Comparison of ENCODE assay signal across 20 cellular contexts in genomic region chr1:99869304-99869703, GRCh38. TPM values are rescaled to one million over a fixed set of nuclear protein-coding genes. Genes with fewer than 3 reads are reported as not detected.
A peak's percentile ranks its signal among the peaks of the same experiment; 100 is the strongest.
DNase-seq lines count a peak whose midpoint lies in the region; ATAC-seq, FAIRE-seq and TF ChIP-seq lines count a peak whose summit lies in the region.
"Had no signal": no experiment of that assay in that cellular context is flagged by ENCODE, and none has a peak within 500 bp of the region (broad histone marks: within the 10 kb centered on the region; RNA-seq: fewer than 3 reads in every experiment).

No MANE protein-coding gene starts in this region.

- peak; percentile 30 for FAIRE-seq in GM12892 (lab: Jason Lieb, UNC)

- H3K4me3 ChIP-seq in AG04449 (ENCODE audit: low read depth, low read length) (no peak overlapping the region), astrocyte of the cerebellum (ENCODE audit: low read depth, low read length) (no peak overlapping the region), gastroesophageal sphincter (no peak overlapping the region)

- H3K27me3 ChIP-seq in gastroesophageal sphincter, result no peaks in the 10 kb centered on the region

- H3K9me3 ChIP-seq in gastroesophageal sphincter, result no peaks in the 10 kb centered on the region

- H3K4me1 Mint-ChIP-seq in HFFc6 (ENCODE audit: low read depth), result no peaks in the 10 kb centered on the region; the same call in 1 of the 2 replicates
- H3K4me1 Mint-ChIP-seq: activated naive CD8-positive, alpha-beta T cell treated with anti-CD3 and anti-CD28 coated beads, Interleukin-2, amount 50 U/mL, for 24 hours; CD8-positive, alpha-beta memory T cell; mesothelial cell of epicardium; nephron had no signal

- TF ChIP-seq EP300 in gastroesophageal sphincter (IDR thresholded peaks at IDR 0.05), result no peak

- in situ Hi-C loops in astrocyte of the cerebellum (cut with HindIII; ENCODE audit: low sequenced_read_pairs), result no loop called here

- no peak overlapping the region for H3K4me3 Mint-ChIP-seq in HFFc6
- H3K4me3 Mint-ChIP-seq: activated naive CD8-positive, alpha-beta T cell treated with anti-CD3 and anti-CD28 coated beads, Interleukin-2, amount 50 U/mL, for 24 hours; CD8-positive, alpha-beta memory T cell; effector memory CD8-positive, alpha-beta T cell; mesothelial cell of epicardium; nephron had no signal

- H3K27me3 Mint-ChIP-seq in HFFc6 (ENCODE audit: insufficient read depth), result no peaks in the 10 kb centered on the region
- H3K27me3 Mint-ChIP-seq: activated naive CD8-positive, alpha-beta T cell treated with anti-CD3 and anti-CD28 coated beads, Interleukin-2, amount 50 U/mL, for 24 hours; CD8-positive, alpha-beta memory T cell; effector memory CD8-positive, alpha-beta T cell had no signal

- DNase-seq in AG04449 (ENCODE audit: low read depth, low spot score) (peak; percentile 31), GM12892 (ENCODE audit: insufficient read length) (no peak), astrocyte of the cerebellum (ENCODE audit: low read depth) (peak; percentile 38), NCI-H1694 (lab: John Stamatoyannopoulos, UW) (no peak), NCI-H2107 (lab: John Stamatoyannopoulos, UW) (no peak), HFFc6 (no peak)
- DNase-seq: activated CD4-positive, alpha-beta T cell treated with anti-CD3 and anti-CD28 coated beads for 48 hours; activated naive CD8-positive, alpha-beta T cell treated with anti-CD3 and anti-CD28 coated beads, Interleukin-2, amount 50 U/mL, for 24 hours; CD8-positive, alpha-beta memory T cell; DMS79; effector memory CD8-positive, alpha-beta T cell; foreskin melanocyte; kidney glomerular epithelial cell; NCI-H1436; stimulated activated CD4-positive, alpha-beta T cell treated with anti-CD3 and anti-CD28 coated beads, Interleukin-12 subunit alpha, Interleukin-12 subunit beta, amount 100 ng/mL, for 4 hours had no signal

- H3K27ac Mint-ChIP-seq in HFFc6, result no peak overlapping the region
- H3K27ac Mint-ChIP-seq: activated naive CD8-positive, alpha-beta T cell treated with anti-CD3 and anti-CD28 coated beads, Interleukin-2, amount 50 U/mL, for 24 hours; effector memory CD8-positive, alpha-beta T cell; mesothelial cell of epicardium; nephron had no signal

- peak overlapping the region; percentile 51 to 69 (median 57) for H3K27ac ChIP-seq in gastroesophageal sphincter

- peaks cover 3 to 32% of the 10 kb centered on the region in 2 donors for H3K36me3 ChIP-seq in gastroesophageal sphincter

- ATAC-seq in gastroesophageal sphincter, result peak; percentile 84
- no peak for ATAC-seq in GM18870 (IDR thresholded peaks at IDR 0.05; ENCODE audit: unreplicated experiment)
- ATAC-seq: activated naive CD8-positive, alpha-beta T cell treated with anti-CD3 and anti-CD28 coated beads, Interleukin-2, amount 50 U/mL, for 24 hours; effector memory CD8-positive, alpha-beta T cell; Panc1 had no signal

- no peak for TF ChIP-seq CTCF in AG04449 (IDR thresholded peaks at IDR 0.05; ENCODE audit: insufficient read depth, low read length, missing control alignments)
- TF ChIP-seq CTCF in astrocyte of the cerebellum (IDR thresholded peaks at IDR 0.05; ENCODE audit: low read depth, low read length, missing control alignments), result no peak
- no peak for TF ChIP-seq CTCF in gastroesophageal sphincter (IDR thresholded peaks at IDR 0.05)
- no peak for TF ChIP-seq CTCF in HFFc6 (IDR thresholded peaks at IDR 0.05)

- H3K4me1 ChIP-seq in gastroesophageal sphincter, result peaks cover 0 to 21% (median 5%) of the 10 kb centered on the region in 3 donors

- no peaks in the 10 kb centered on the region for H3K36me3 Mint-ChIP-seq in HFFc6 (ENCODE audit: low read depth)

- no peaks in the 10 kb centered on the region for H3K9me3 Mint-ChIP-seq in HFFc6
- H3K9me3 Mint-ChIP-seq: activated naive CD8-positive, alpha-beta T cell treated with anti-CD3 and anti-CD28 coated beads, Interleukin-2, amount 50 U/mL, for 24 hours; CD8-positive, alpha-beta memory T cell; effector memory CD8-positive, alpha-beta T cell; mesothelial cell of epicardium; nephron had no signal

- CTCF ChIA-PET in AG04449 (lab: Yijun Ruan, JAX), result no interaction called here

- TF ChIP-seq POLR2A in GM12892 (IDR thresholded peaks at IDR 0.05; ENCODE audit: low read depth, low read length) (no peak), gastroesophageal sphincter (IDR thresholded peaks at IDR 0.05) (no peak)

- POLR2A ChIA-PET in AG04449 (lab: Yijun Ruan, JAX), result no interaction called here

RNA-seq across cellular contexts. Expression of gene AGL, which starts 19.1 kb away (rescaled TPM):
- 17.2 TPM for polyA plus RNA-seq in GM12892 (2012; ENCODE audit: missing spikeins)
- total RNA-seq in gastroesophageal sphincter, result 100 to 1,000 TPM in 3 of 4 donors, 10 to 100 TPM in 1; 62.9 to 131 (median 119) TPM
- 1 to 10 TPM; 5.8 to 8.2 (median 7.2) TPM for total RNA-seq in HFFc6 (2021; fragmentation: NEBNext Ultra II Directional; extraction: Animal tissue kit (Norgen Biotek cat#: 25700))

Comparison
In these comparisons a context has a peak if more than half of its experiments do, and no peak if none do; other contexts are left out.
1. DNase-seq: peak in AG04449 (single experiment) and astrocyte of the cerebellum (single experiment); none in GM12892 (single experiment), NCI-H1694 (single experiment), NCI-H2107 (single experiment) and HFFc6 (single experiment).
2. RNA of gene AGL, which starts 19.1 kb away (total RNA-seq): 62.9 to 131 TPM in gastroesophageal sphincter; 5.8 to 8.2 TPM in HFFc6; every median in the first group is over 4 times any median in the second.